16 cellular contexts compared by ENCODE assay signal in the genomic region with DNA sequence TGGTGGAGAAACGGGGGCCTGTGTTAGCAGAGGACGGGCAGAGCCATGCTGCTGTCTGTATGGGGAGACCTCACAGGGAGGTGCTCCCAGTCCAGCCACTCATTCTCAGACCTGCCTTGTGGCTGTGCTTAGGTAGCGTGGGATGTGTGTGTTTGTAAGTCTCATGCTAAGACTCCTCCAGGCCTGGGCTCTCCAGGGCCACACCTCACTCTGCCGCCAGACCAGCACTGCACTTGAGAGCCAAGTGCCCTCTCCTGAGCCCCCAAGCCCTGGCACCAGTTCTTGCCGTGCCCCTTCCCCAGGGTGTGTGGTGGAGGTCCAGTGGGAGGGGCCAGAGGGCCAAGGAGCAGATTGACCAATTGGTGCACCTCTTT.
"Had no signal": no experiment of that assay in that cellular context is flagged by ENCODE, and none has a peak within 500 bp of the region (broad histone marks: within the 10 kb centered on the region; RNA-seq: fewer than 3 reads in every experiment).

No MANE protein-coding gene starts in this region.

- FAIRE-seq: keratinocyte had no signal

- ATAC-seq: natural killer cell treated with Interleukin-12 subunit alpha and Interleukin-12 subunit beta and Interleukin-15 and Interleukin-18, amount 100 ng/mL, for 72 hours had no signal

- H3K9ac ChIP-seq: SK-N-SH had no signal

- H3K36me3 ChIP-seq: breast epithelium had no signal

- H3K4me2 ChIP-seq: SK-N-SH had no signal

- H3K4me3 ChIP-seq: ascending aorta, breast epithelium had no signal

- H3K9me3 ChIP-seq: ascending aorta, breast epithelium, SK-N-SH had no signal

- DNase-seq: activated CD4-positive, CD25-positive, alpha-beta regulatory T cell treated with anti-CD3 and anti-CD28 coated beads, Interleukin-2, amount 50 U/mL, for 72 hours; activated naive CD4-positive, alpha-beta T cell treated with Interleukin-2 at 50 U/mL for 16 hours; activated naive CD8-positive, alpha-beta T cell treated with anti-CD3 and anti-CD28 coated beads, Interleukin-2, amount 50 U/mL, for 24 hours; activated T-cell treated with anti-CD3 and anti-CD28 coated beads for 4 hours; hippocampal formation; left ventricle myocardium superior; mesendoderm; nucleus accumbens; stimulated activated CD4-positive, alpha-beta T cell treated with anti-CD3 and anti-CD28 coated beads, Interleukin-1b, Interleukin-23, amount 100 ng/mL, for 48 hours; T1000; trophoblast cell had no signal

- H3K9me2 ChIP-seq: SK-N-SH had no signal

- H3K27me3 ChIP-seq: ascending aorta, breast epithelium had no signal
